Comparison of ENCODE assay signal across 12 cellular contexts in genomic region chr13:43129021-43129420, GRCh38.
"Had no signal": no experiment of that assay in that cellular context is flagged by ENCODE, and none has a peak within 500 bp of the region (broad histone marks: within the 10 kb centered on the region; RNA-seq: fewer than 3 reads in every experiment).

No MANE protein-coding gene starts in this region.

- ATAC-seq: esophagus mucosa; natural killer cell treated with Interleukin-12 subunit alpha and Interleukin-12 subunit beta and Interleukin-15 and Interleukin-18, amount 100 ng/mL, for 72 hours had no signal

- DNase-seq: activated CD4-positive, alpha-beta memory T cell treated with anti-CD3 and anti-CD28 coated beads for 36 hours; activated gamma-delta T cell; activated naive CD8-positive, alpha-beta T cell treated with anti-CD3 and anti-CD28 coated beads for 36 hours; activated T-cell treated with anti-CD3 and anti-CD28 coated beads, Interleukin-2, amount 50 U/mL, for 48 hours; foreskin fibroblast; mammary epithelial cell; stimulated activated CD4-positive, alpha-beta T cell treated with anti-CD3 and anti-CD28 coated beads, Interleukin-12 subunit alpha, Interleukin-12 subunit beta, amount 100 ng/mL, for 4 hours; stimulated activated naive CD4-positive, alpha-beta T cell treated with Interleukin-2 at 50 U/mL for 16 hours; T-helper 9 cell; upper lobe of left lung had no signal

- H3K4me1 ChIP-seq: upper lobe of left lung had no signal

- H3K27ac ChIP-seq: upper lobe of left lung had no signal

- H3K36me3 ChIP-seq: upper lobe of left lung had no signal

- H3K4me3 ChIP-seq: upper lobe of left lung had no signal

- H3K27me3 ChIP-seq: upper lobe of left lung had no signal

- H3K9me3 ChIP-seq: upper lobe of left lung had no signal
